28 cellular contexts compared by ENCODE assay signal in the genomic region with DNA sequence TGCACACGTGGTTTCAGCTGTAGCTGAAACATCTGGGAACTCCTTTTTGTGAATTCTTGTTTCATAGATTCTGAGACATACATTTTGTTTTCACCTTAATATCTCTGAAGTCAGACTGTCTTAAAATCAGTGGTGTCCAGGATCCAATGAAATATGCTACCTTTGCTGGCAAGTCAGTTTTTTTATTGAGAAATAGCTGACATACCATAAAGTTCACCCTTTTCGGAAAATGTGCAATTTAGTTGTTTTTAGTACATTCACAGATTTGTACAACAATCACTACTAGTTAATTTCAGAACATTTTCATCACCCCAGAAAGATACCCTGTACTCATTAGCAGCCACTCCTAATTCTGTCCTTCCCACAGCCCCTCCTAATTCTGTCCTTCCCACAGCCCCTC.
"Had no signal": no experiment of that assay in that cellular context is flagged by ENCODE, and none has a peak within 500 bp of the region (broad histone marks: within the 10 kb centered on the region; RNA-seq: fewer than 3 reads in every experiment).

No MANE protein-coding gene starts in this region.

- H3K4me1 Mint-ChIP-seq: immature natural killer cell; mesothelial cell of epicardium; naive thymus-derived CD4-positive, alpha-beta T cell; neural progenitor cell; stimulated activated naive B cell treated with anti-CD40 and anti-IgM and Interleukin-4, amounts not matched to agents 10 μg/mL and 1 μg/mL and 100 μg/mL, for 72 hours had no signal

- H3K9me3 ChIP-seq: heart left ventricle, neutrophil, ovary, right atrium auricular region, stomach, testis, thyroid gland, transverse colon, upper lobe of left lung had no signal

- H2AFZ ChIP-seq: neural progenitor cell had no signal

- H3K4me1 ChIP-seq: heart left ventricle, left ventricle myocardium inferior, neural progenitor cell, right atrium auricular region, thyroid gland, transverse colon, upper lobe of left lung had no signal

- H3K9me3 Mint-ChIP-seq: immature natural killer cell, neural progenitor cell had no signal

- H3K36me3 Mint-ChIP-seq: immature natural killer cell; naive thymus-derived CD4-positive, alpha-beta T cell; stimulated activated naive B cell treated with anti-CD40 and anti-IgM and Interleukin-4, amounts not matched to agents 10 μg/mL and 1 μg/mL and 100 μg/mL, for 72 hours had no signal

- H3K4me2 ChIP-seq: neural progenitor cell had no signal

- H3K27ac Mint-ChIP-seq: immature natural killer cell; mesothelial cell of epicardium; naive thymus-derived CD4-positive, alpha-beta T cell; nephron progenitor cell; neural progenitor cell; progenitor cell of endocrine pancreas; stimulated activated naive B cell treated with anti-CD40 and anti-IgM and Interleukin-4, amounts not matched to agents 10 μg/mL and 1 μg/mL and 100 μg/mL, for 72 hours had no signal

- H3K27ac ChIP-seq: heart left ventricle, left ventricle myocardium inferior, neural progenitor cell, neutrophil, ovary, right atrium auricular region, skin epidermis, stomach, testis, thyroid gland, transverse colon, upper lobe of left lung had no signal

- DNase-seq: hypothalamus; immature natural killer cell; islet precursor cell; left ventricle myocardium inferior; mesendoderm; naive thymus-derived CD4-positive, alpha-beta T cell; nephron progenitor cell; occipital lobe; stimulated activated CD4-positive, alpha-beta T cell treated with anti-CD3 and anti-CD28 coated beads, Interleukin-12 subunit alpha, Interleukin-12 subunit beta, amount 100 ng/mL, for 4 hours; stimulated activated CD4-positive, alpha-beta T cell treated with anti-CD3 and anti-CD28 coated beads, Interleukin-15, amount 100 ng/mL, for 24 hours; stimulated activated CD4-positive, alpha-beta T cell treated with anti-CD3 and anti-CD28 coated beads, Interleukin-2, amount 100 ng/mL, for 24 hours; stimulated activated CD4-positive, alpha-beta T cell treated with anti-CD3 and anti-CD28 coated beads, Interleukin-4, amount 100 ng/mL, for 1 hour; stimulated activated naive B cell treated with anti-CD40 and anti-IgM and Interleukin-4, amounts not matched to agents 10 μg/mL and 1 μg/mL and 100 μg/mL, for 72 hours; stimulated activated naive CD8-positive, alpha-beta T cell treated with anti-CD3 and anti-CD28 coated beads, Interleukin-15, Interleukin-2, amounts not matched to agents 100 U/mL and 50 U/mL, for 24 hours; stomach; testis; thyroid gland; transverse colon; upper lobe of left lung had no signal

- H3K27me3 Mint-ChIP-seq: naive thymus-derived CD4-positive, alpha-beta T cell; stimulated activated naive B cell treated with anti-CD40 and anti-IgM and Interleukin-4, amounts not matched to agents 10 μg/mL and 1 μg/mL and 100 μg/mL, for 72 hours had no signal

- H3K9ac ChIP-seq: neural progenitor cell had no signal

- H3K27me3 ChIP-seq: heart left ventricle, neural progenitor cell, neutrophil, ovary, right atrium auricular region, stomach, testis, thyroid gland, transverse colon, upper lobe of left lung had no signal

- H3K4me3 ChIP-seq: heart left ventricle, left ventricle myocardium inferior, lung, neural progenitor cell, ovary, right atrium auricular region, skin epidermis, stomach, testis, thyroid gland, transverse colon, upper lobe of left lung had no signal

- H3K36me3 ChIP-seq: left ventricle myocardium inferior, neural progenitor cell, neutrophil, ovary, right atrium auricular region, thyroid gland, transverse colon, upper lobe of left lung had no signal

- H3K4me3 Mint-ChIP-seq: immature natural killer cell; mesothelial cell of epicardium; naive thymus-derived CD4-positive, alpha-beta T cell; nephron progenitor cell; neural progenitor cell; stimulated activated naive B cell treated with anti-CD40 and anti-IgM and Interleukin-4, amounts not matched to agents 10 μg/mL and 1 μg/mL and 100 μg/mL, for 72 hours had no signal

- ATAC-seq: heart left ventricle; naive thymus-derived CD4-positive, alpha-beta T cell; stimulated activated naive B cell treated with anti-CD40 and anti-IgM and Interleukin-4, amounts not matched to agents 10 μg/mL and 1 μg/mL and 100 μg/mL, for 72 hours; stimulated activated naive CD8-positive, alpha-beta T cell treated with anti-CD3 and anti-CD28 coated beads, Interleukin-15, Interleukin-2, amounts not matched to agents 100 U/mL and 50 U/mL, for 24 hours had no signal
